In genomic region chr1:153727463-153728304, GRCh38 we compare ENCODE assay signal across 8 cellular contexts. TPM values are rescaled to one million over a fixed set of nuclear protein-coding genes. Genes with fewer than 3 reads are reported as not detected.
DNase-seq lines count a peak whose midpoint lies in the region; ATAC-seq, FAIRE-seq and TF ChIP-seq lines count a peak whose summit lies in the region.

Gene INTS3 (plus strand): TSS chr1:153728050. CDS start chr1:153728635, 585 bp downstream.

- no peaks in the 10 kb centered on the region; the same call in 1 of the 2 replicates for H3K36me3 ChIP-seq in BE2C

- H3K27ac ChIP-seq in cingulate gyrus (ENCODE audit: low read depth, low read length): peak within 1 kb of the TSS; percentile 98

- peak within 1 kb of the TSS; percentile 99 for H3K4me3 ChIP-seq in BE2C (ENCODE audit: low read depth, low read length)

- FAIRE-seq in GM19239 (lab: Jason Lieb, UNC): peak; percentile 99

- no peaks in the 10 kb centered on the region for H3K9me3 ChIP-seq in BE2C

- DNase-seq in BE2C (peak; percentile 99), GM19239 (ENCODE audit: insufficient read length, low spot score) (peak; percentile 93), NCI-H524 treated with DMSO at 0.1 percent for 48 hours (lab: John Stamatoyannopoulos, UW) (peak; percentile 92), kidney glomerular epithelial cell (lab: John Stamatoyannopoulos, UW) (peak; percentile 98)
- peak; percentile 99 for DNase-seq in activated CD4-positive, alpha-beta T cell treated with anti-CD3 and anti-CD28 coated beads for 4 hours
- DNase-seq in stimulated activated CD4-positive, alpha-beta T cell treated with anti-CD3 and anti-CD28 coated beads, Interleukin-1b, Interleukin-23, amount 100 ng/mL, for 1 hour (ENCODE audit: low read depth in 2 of 2): peak; percentile 90 to 98

- peak; percentile 91 for ATAC-seq in HG03457 (IDR thresholded peaks at IDR 0.05; ENCODE audit: unreplicated experiment)

- peak; percentile 14; the same call in 1 of the 2 replicates for TF ChIP-seq CTCF in BE2C (IDR thresholded peaks at IDR 0.05; ENCODE audit: low read depth, low read length)

- no peaks in the 10 kb centered on the region; the same call in 1 of the 2 replicates for H3K4me1 ChIP-seq in BE2C

- no peaks in the 10 kb centered on the region for H3K27me3 ChIP-seq in BE2C

RNA-seq across cellular contexts. Expression of gene INTS3, which starts in this region (rescaled TPM):
- polyA plus RNA-seq in BE2C (2012; ENCODE audit: insufficient read depth, insufficient read length, low read depth): 51.8 TPM

Comparison
In these comparisons a context has a peak if more than half of its experiments do, and no peak if none do; other contexts are left out.
1. Peak in every context shown above with its lines: DNase-seq, ATAC-seq, H3K4me3 ChIP-seq and H3K27ac ChIP-seq.